In genomic region chr16:59039066-59039465, GRCh38 we compare ENCODE assay signal across 1 cellular context.
TF ChIP-seq lines count a peak whose summit lies in the region.

No MANE protein-coding gene starts in this region.

TF ChIP-seq in GM23338, 12 proteins besides CTCF, POLR2A, EP300 and RAD21 (continued from another document):
- TF ChIP-seq, protein P1, sequence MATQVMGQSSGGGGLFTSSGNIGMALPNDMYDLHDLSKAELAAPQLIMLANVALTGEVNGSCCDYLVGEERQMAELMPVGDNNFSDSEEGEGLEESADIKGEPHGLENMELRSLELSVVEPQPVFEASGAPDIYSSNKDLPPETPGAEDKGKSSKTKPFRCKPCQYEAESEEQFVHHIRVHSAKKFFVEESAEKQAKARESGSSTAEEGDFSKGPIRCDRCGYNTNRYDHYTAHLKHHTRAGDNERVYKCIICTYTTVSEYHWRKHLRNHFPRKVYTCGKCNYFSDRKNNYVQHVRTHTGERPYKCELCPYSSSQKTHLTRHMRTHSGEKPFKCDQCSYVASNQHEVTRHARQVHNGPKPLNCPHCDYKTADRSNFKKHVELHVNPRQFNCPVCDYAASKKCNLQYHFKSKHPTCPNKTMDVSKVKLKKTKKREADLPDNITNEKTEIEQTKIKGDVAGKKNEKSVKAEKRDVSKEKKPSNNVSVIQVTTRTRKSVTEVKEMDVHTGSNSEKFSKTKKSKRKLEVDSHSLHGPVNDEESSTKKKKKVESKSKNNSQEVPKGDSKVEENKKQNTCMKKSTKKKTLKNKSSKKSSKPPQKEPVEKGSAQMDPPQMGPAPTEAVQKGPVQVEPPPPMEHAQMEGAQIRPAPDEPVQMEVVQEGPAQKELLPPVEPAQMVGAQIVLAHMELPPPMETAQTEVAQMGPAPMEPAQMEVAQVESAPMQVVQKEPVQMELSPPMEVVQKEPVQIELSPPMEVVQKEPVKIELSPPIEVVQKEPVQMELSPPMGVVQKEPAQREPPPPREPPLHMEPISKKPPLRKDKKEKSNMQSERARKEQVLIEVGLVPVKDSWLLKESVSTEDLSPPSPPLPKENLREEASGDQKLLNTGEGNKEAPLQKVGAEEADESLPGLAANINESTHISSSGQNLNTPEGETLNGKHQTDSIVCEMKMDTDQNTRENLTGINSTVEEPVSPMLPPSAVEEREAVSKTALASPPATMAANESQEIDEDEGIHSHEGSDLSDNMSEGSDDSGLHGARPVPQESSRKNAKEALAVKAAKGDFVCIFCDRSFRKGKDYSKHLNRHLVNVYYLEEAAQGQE (IDR thresholded peaks at IDR 0.05; ENCODE audit: unreplicated experiment) = no peak
- TF ChIP-seq, protein P2, sequence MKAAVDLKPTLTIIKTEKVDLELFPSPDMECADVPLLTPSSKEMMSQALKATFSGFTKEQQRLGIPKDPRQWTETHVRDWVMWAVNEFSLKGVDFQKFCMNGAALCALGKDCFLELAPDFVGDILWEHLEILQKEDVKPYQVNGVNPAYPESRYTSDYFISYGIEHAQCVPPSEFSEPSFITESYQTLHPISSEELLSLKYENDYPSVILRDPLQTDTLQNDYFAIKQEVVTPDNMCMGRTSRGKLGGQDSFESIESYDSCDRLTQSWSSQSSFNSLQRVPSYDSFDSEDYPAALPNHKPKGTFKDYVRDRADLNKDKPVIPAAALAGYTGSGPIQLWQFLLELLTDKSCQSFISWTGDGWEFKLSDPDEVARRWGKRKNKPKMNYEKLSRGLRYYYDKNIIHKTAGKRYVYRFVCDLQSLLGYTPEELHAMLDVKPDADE (IDR thresholded peaks at IDR 0.05) = no peak
- no peak for TF ChIP-seq STAT1 (IDR thresholded peaks at IDR 0.05; ENCODE audit: unreplicated experiment)
- no peak for TF ChIP-seq JUNB (IDR thresholded peaks at IDR 0.05; ENCODE audit: unreplicated experiment)
- TF ChIP-seq ZNF331 (CRISPR knock-in tag; IDR thresholded peaks at IDR 0.05; ENCODE audit: low read depth) = no peak
